In the genomic region with DNA sequence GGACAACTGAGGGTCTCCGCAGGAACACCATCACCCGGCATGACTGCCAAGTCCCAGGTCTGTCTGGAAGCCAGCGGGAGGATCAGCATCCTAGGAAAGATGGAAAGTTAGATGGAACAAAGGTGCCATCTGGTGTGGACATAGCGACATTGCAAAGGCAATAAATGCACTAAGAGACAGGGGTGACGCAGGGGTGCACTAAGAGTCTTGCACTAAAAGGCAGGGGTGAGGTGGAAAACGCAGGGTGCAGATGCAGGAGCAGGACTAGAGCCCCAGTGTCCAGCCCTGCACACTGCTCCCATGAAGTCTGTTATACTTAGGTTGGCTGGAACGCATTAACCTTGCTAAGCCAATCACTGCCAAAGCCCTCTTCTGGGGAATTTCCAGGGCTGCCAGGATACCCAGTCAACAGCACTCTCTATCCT, we compare ENCODE assay signal across 8 cellular contexts. TPM values are rescaled to one million over a fixed set of nuclear protein-coding genes. Genes with fewer than 3 reads are reported as not detected.
DNase-seq lines count a peak whose midpoint lies in the region; ATAC-seq, FAIRE-seq and TF ChIP-seq lines count a peak whose summit lies in the region.

No MANE protein-coding gene starts in this region.

- no peaks in the 10 kb centered on the region for H3K27me3 Mint-ChIP-seq in activated T-cell treated with anti-CD3 and anti-CD28 coated beads, Interleukin-2, amount 50 U/mL, for 4 hours (ENCODE audit: low read depth)
- no peaks in the 10 kb centered on the region for H3K27me3 Mint-ChIP-seq in naive thymus-derived CD4-positive, alpha-beta T cell

- CTCF ChIA-PET in AG04449 (lab: Yijun Ruan, JAX) = interaction anchor here (0.7 to 22.0 kb wide), 19 partner anchors 10 to 300 kb away, joined by 3 to 652 read pairs (median 3); a partner anchor contains a TSS
- CTCF ChIA-PET in naive thymus-derived CD4-positive, alpha-beta T cell (lab: Charles Lee) = no interaction called here

- peaks cover 12 to 13% of the 10 kb centered on the region in 2 donors for H3K4me1 ChIP-seq in naive thymus-derived CD4-positive, alpha-beta T cell (ENCODE audit: control insufficient read depth in 2 of 2, insufficient read depth in 2 of 2, low read length in 2 of 2)

- no peak overlapping the region for H3K4me3 ChIP-seq in AG04449 (ENCODE audit: low read depth, low read length)
- H3K4me3 ChIP-seq in naive thymus-derived CD4-positive, alpha-beta T cell (ENCODE audit: low read length) = no peak overlapping the region

- no peaks in the 10 kb centered on the region for H3K9me3 ChIP-seq in naive thymus-derived CD4-positive, alpha-beta T cell (ENCODE audit: control insufficient read depth in 2 of 3, low read length in 3 of 3)

- H3K27ac ChIP-seq in naive thymus-derived CD4-positive, alpha-beta T cell (ENCODE audit: low read depth, low read length) = no peak overlapping the region

- peaks cover 24% of the 10 kb centered on the region for H3K36me3 Mint-ChIP-seq in activated T-cell treated with anti-CD3 and anti-CD28 coated beads, Interleukin-2, amount 50 U/mL, for 4 hours (ENCODE audit: insufficient read depth)
- peaks cover 5 to 36% (median 25%) of the 10 kb centered on the region in 5 donors for H3K36me3 Mint-ChIP-seq in naive thymus-derived CD4-positive, alpha-beta T cell

- H3K4me3 Mint-ChIP-seq in activated T-cell treated with anti-CD3 and anti-CD28 coated beads, Interleukin-2, amount 50 U/mL, for 4 hours = no peak overlapping the region
- no peak overlapping the region for H3K4me3 Mint-ChIP-seq in naive thymus-derived CD4-positive, alpha-beta T cell

- intact Hi-C loops in naive thymus-derived CD4-positive, alpha-beta T cell (cut with micrococcal nuclease) = no loop called here

- no peaks in the 10 kb centered on the region for H3K27me3 ChIP-seq in naive thymus-derived CD4-positive, alpha-beta T cell (ENCODE audit: control insufficient read depth in 2 of 2, insufficient read depth in 2 of 2, low read length in 2 of 2)

- no peaks in the 10 kb centered on the region for H3K9me3 Mint-ChIP-seq in activated T-cell treated with anti-CD3 and anti-CD28 coated beads, Interleukin-2, amount 50 U/mL, for 4 hours
- H3K9me3 Mint-ChIP-seq in naive thymus-derived CD4-positive, alpha-beta T cell = peaks cover 0 to 2% (median 0%) of the 10 kb centered on the region in 11 donors

- H3K27ac Mint-ChIP-seq in naive thymus-derived CD4-positive, alpha-beta T cell = peak overlapping the region in 2 of 9 donors; percentile 17

- no peak for ATAC-seq in activated T-cell treated with anti-CD3 and anti-CD28 coated beads, Interleukin-2, amount 50 U/mL, for 4 hours
- ATAC-seq in naive thymus-derived CD4-positive, alpha-beta T cell = no peak

- no peak for TF ChIP-seq POLR2A in GM12892 (IDR thresholded peaks at IDR 0.05; ENCODE audit: low read depth, low read length)

- DNase-seq in AG04449 (ENCODE audit: low read depth, low spot score) (no peak), GM12892 (ENCODE audit: insufficient read length) (no peak), RCC 7860 (ENCODE audit: low spot score) (peak; percentile 67), fibroblast of gingiva (ENCODE audit: low read depth) (peak; percentile 45), occipital lobe (lab: John Stamatoyannopoulos, UW) (peak; percentile 29), HUDEP-2 (lab: John Stamatoyannopoulos, UW; ENCODE audit: unreplicated experiment in 76 of 76) (no peak)
- no peak for DNase-seq in activated T-cell treated with anti-CD3 and anti-CD28 coated beads, Interleukin-2, amount 50 U/mL, for 4 hours
- no peak for DNase-seq in naive thymus-derived CD4-positive, alpha-beta T cell

- TF ChIP-seq CTCF in AG04449 (IDR thresholded peaks at IDR 0.05; ENCODE audit: insufficient read depth, low read length, missing control alignments) = peak; percentile 67

- H3K36me3 ChIP-seq in naive thymus-derived CD4-positive, alpha-beta T cell (ENCODE audit: control insufficient read depth in 2 of 3, insufficient read depth in 3 of 3, low read length in 3 of 3) = peaks cover 0 to 14% (median 0%) of the 10 kb centered on the region in 3 experiments

- FAIRE-seq in GM12892 (lab: Jason Lieb, UNC) (peak; percentile 56), RCC 7860 (lab: Jason Lieb, UNC) (no peak)

- POLR2A ChIA-PET in AG04449 (lab: Yijun Ruan, JAX) = interaction anchor here (1.2 to 8.4 kb wide), 3 partner anchors 65 to 83 kb away, joined by 4 to 383 read pairs (median 193); no protein-coding TSS in a partner anchor
- POLR2A ChIA-PET in naive thymus-derived CD4-positive, alpha-beta T cell (lab: Charles Lee) = no interaction called here

- H3K4me1 Mint-ChIP-seq in activated T-cell treated with anti-CD3 and anti-CD28 coated beads, Interleukin-2, amount 50 U/mL, for 4 hours (ENCODE audit: low read depth) = peaks cover 30% of the 10 kb centered on the region
- peaks cover 12 to 49% (median 37%) of the 10 kb centered on the region in 7 donors for H3K4me1 Mint-ChIP-seq in naive thymus-derived CD4-positive, alpha-beta T cell

RNA-seq across cellular contexts. Expression of a gene that starts 15.5 kb away (rescaled TPM):
- polyA plus RNA-seq in GM12892 (2012; ENCODE audit: missing spikeins) = 130 TPM
- 16.5 TPM for total RNA-seq in occipital lobe
- total RNA-seq in activated T-cell treated with anti-CD3 and anti-CD28 coated beads, Interleukin-2, amount 50 U/mL, for 4 hours = 10 to 100 TPM; 89.0 to 94.3 (median 91.7) TPM
- 10 to 100 TPM; 14.8 to 58.2 (median 29.6) TPM for total RNA-seq in naive thymus-derived CD4-positive, alpha-beta T cell
- 10 to 100 TPM; 44.7 to 71.1 TPM for polyA plus RNA-seq in naive thymus-derived CD4-positive, alpha-beta T cell

RNA-seq across cellular contexts. Expression of a gene that starts 28.9 kb away (rescaled TPM):
- polyA plus RNA-seq in GM12892 (2012; ENCODE audit: missing spikeins) = 110 TPM
- 86.7 TPM for total RNA-seq in occipital lobe
- 100 to 1,000 TPM; 532 to 555 (median 540) TPM for total RNA-seq in activated T-cell treated with anti-CD3 and anti-CD28 coated beads, Interleukin-2, amount 50 U/mL, for 4 hours
- 100 to 1,000 TPM in 3 of 5 experiments, 10 to 100 TPM in 2; 86.1 to 244 (median 167) TPM for total RNA-seq in naive thymus-derived CD4-positive, alpha-beta T cell
- 100 to 1,000 TPM; 146 to 158 TPM for polyA plus RNA-seq in naive thymus-derived CD4-positive, alpha-beta T cell

RNA-seq across cellular contexts. Expression of a gene that starts 56.2 kb away (rescaled TPM):
- 24.0 TPM for polyA plus RNA-seq in GM12892 (2012; ENCODE audit: missing spikeins)
- total RNA-seq in occipital lobe = 90.8 TPM
- total RNA-seq in activated T-cell treated with anti-CD3 and anti-CD28 coated beads, Interleukin-2, amount 50 U/mL, for 4 hours = 1 to 10 TPM; 2.0 to 2.6 (median 2.3) TPM
- total RNA-seq in naive thymus-derived CD4-positive, alpha-beta T cell = 10 to 100 TPM in 1 of 5 experiments, 1 to 10 TPM in 1, under 1 TPM in 2, not detected in 1; 0.43 to 14.5 (median 1.4) TPM
- polyA plus RNA-seq in naive thymus-derived CD4-positive, alpha-beta T cell = under 1 TPM in 1 of 2 donors, not detected in 1; 0.30 TPM

Comparison
In these comparisons a context has a peak if more than half of its experiments do, and no peak if none do; other contexts are left out.
1. DNase-seq: peak in RCC 7860 (single experiment), fibroblast of gingiva (single experiment) and occipital lobe (single experiment); none in AG04449 (single experiment), GM12892 (single experiment), activated T-cell treated with anti-CD3 and anti-CD28 coated beads, Interleukin-2, amount 50 U/mL, for 4 hours (single experiment), naive thymus-derived CD4-positive, alpha-beta T cell (0 of 9) and HUDEP-2 (0 of 76).